ENCODE assay signal across 8 cellular contexts in the genomic region with DNA sequence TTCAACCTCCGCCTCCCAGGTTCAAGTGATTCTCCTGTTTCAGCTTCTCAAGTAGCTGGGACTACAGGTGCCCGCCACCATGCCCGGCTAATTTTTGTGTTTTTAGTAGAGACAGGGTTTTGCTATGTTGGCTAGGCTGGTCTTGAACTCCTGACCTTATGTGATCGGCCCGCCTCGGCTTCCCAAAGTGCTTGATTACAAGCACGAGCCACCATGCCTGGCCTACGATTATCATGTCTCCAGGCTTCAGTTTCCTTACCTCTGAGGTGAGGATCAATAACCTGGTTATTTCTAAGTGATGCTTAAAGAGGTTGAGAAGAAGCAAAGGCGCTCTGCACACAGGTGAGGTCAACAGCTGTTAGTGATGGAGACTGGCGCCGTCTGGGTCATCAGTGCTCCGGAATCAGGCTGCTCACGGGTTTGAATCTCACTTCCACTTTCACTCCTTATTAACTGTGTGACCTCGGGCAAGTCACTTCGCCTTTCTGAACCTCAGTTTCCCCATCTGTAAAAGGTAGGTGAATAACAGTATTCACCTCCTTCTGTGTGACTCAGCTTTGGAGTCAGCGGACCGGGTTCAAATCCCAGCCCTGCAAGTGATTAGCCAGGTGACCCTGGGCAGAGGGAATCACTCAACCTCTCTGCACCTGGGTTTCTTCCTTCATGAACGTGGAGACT. TPM values are rescaled to one million over a fixed set of nuclear protein-coding genes. Genes with fewer than 3 reads are reported as not detected.
DNase-seq lines count a peak whose midpoint lies in the region; ATAC-seq and TF ChIP-seq lines count a peak whose summit lies in the region.

No MANE protein-coding gene starts in this region.

- no peaks in the 10 kb centered on the region for H3K27me3 ChIP-seq in HUES6 (ENCODE audit: control insufficient read depth, insufficient read depth, low read length)

- H3K4me3 Mint-ChIP-seq in activated T-cell treated with anti-CD3 and anti-CD28 coated beads, Interleukin-2, amount 50 U/mL, for 72 hours, result peak overlapping the region; percentile 84 to 92
- peak overlapping the region; percentile 90 to 98 (median 96) for H3K4me3 Mint-ChIP-seq in naive B cell

- no peaks in the 10 kb centered on the region for H3K9me3 Mint-ChIP-seq in activated T-cell treated with anti-CD3 and anti-CD28 coated beads, Interleukin-2, amount 50 U/mL, for 72 hours
- no peaks in the 10 kb centered on the region for H3K9me3 Mint-ChIP-seq in naive B cell

- H3K4me3 ChIP-seq in HUES6 (ENCODE audit: low read depth, low read length), result peak overlapping the region; percentile 80
- peak overlapping the region; percentile 62 to 66 for H3K4me3 ChIP-seq in cardiac fibroblast (replicated peaks in 1 of 2; ENCODE audit: low read depth in 2 of 2, low read length in 2 of 2)

- H3K27me3 Mint-ChIP-seq in activated T-cell treated with anti-CD3 and anti-CD28 coated beads, Interleukin-2, amount 50 U/mL, for 72 hours (ENCODE audit: low read depth), result no peaks in the 10 kb centered on the region
- H3K27me3 Mint-ChIP-seq in naive B cell, result no peaks in the 10 kb centered on the region

- no peaks in the 10 kb centered on the region for H3K9me3 ChIP-seq in HUES6 (ENCODE audit: control insufficient read depth, insufficient read depth, low read depth, low read length)

- DNase-seq in activated T-cell treated with anti-CD3 and anti-CD28 coated beads, Interleukin-2, amount 50 U/mL, for 72 hours, result peak in 1 of 2 donors; percentile 25
- no peak for DNase-seq in activated T-cell treated with anti-CD3 and anti-CD28 coated beads, Interleukin-2, amount 50 U/mL, for 48 hours
- DNase-seq in cardiac fibroblast (ENCODE audit: low read depth in 2 of 2), result no peak
- peak; percentile 46 for DNase-seq in naive B cell
- DNase-seq in pons (ENCODE audit: low spot score), result no peak
- no peak for DNase-seq in NCI-H1092 treated with DMSO at 0.1 percent for 48 hours (lab: John Stamatoyannopoulos, UW)
- DNase-seq in activated CD4-positive, alpha-beta T cell treated with anti-CD3 and anti-CD28 coated beads for 48 hours, result no peak

- H3K9ac ChIP-seq in HUES6 (ENCODE audit: low read length), result peak overlapping the region; percentile 75

- no peaks in the 10 kb centered on the region for H3K36me3 ChIP-seq in HUES6 (ENCODE audit: control insufficient read depth, insufficient read depth, low read length)

- H3K27ac ChIP-seq in HUES6 (ENCODE audit: low read depth, low read length), result no peak overlapping the region

- H3K4me1 Mint-ChIP-seq in activated T-cell treated with anti-CD3 and anti-CD28 coated beads, Interleukin-2, amount 50 U/mL, for 72 hours (ENCODE audit: low read depth), result peaks cover 45% of the 10 kb centered on the region
- peaks cover 23 to 44% (median 37%) of the 10 kb centered on the region in 3 donors for H3K4me1 Mint-ChIP-seq in naive B cell

- ATAC-seq in activated T-cell treated with anti-CD3 and anti-CD28 coated beads, Interleukin-2, amount 50 U/mL, for 72 hours (replicated peaks in 1 of 2), result no peak
- ATAC-seq in naive B cell (ENCODE audit: low read depth in 2 of 2), result peak; percentile 37 to 39

- TF ChIP-seq CTCF in cardiac fibroblast (IDR thresholded peaks at IDR 0.05; ENCODE audit: low read depth, low read length), result no peak

- H3K4me1 ChIP-seq in HUES6 (ENCODE audit: control insufficient read depth, insufficient read depth, low read length), result peaks cover 10% of the 10 kb centered on the region

- peak overlapping the region; percentile 86 for H3K27ac Mint-ChIP-seq in activated T-cell treated with anti-CD3 and anti-CD28 coated beads, Interleukin-2, amount 50 U/mL, for 72 hours
- H3K27ac Mint-ChIP-seq in naive B cell, result peak overlapping the region; percentile 90 to 97 (median 95)

- peaks cover 8 to 18% of the 10 kb centered on the region in 2 donors for H3K36me3 Mint-ChIP-seq in activated T-cell treated with anti-CD3 and anti-CD28 coated beads, Interleukin-2, amount 50 U/mL, for 72 hours (ENCODE audit: insufficient read depth in 2 of 2)
- no peaks in the 10 kb centered on the region for H3K36me3 Mint-ChIP-seq in naive B cell

RNA-seq across cellular contexts. Expression of a gene that starts 0.7 kb away (rescaled TPM):
- 10 to 100 TPM; 82.3 to 90.4 TPM for total RNA-seq in activated T-cell treated with anti-CD3 and anti-CD28 coated beads, Interleukin-2, amount 50 U/mL, for 72 hours
- 1 to 10 TPM; 2.9 to 9.0 (median 5.3) TPM for polyA plus RNA-seq in naive B cell (ENCODE audit: low read depth in 6 of 6)

Comparison
In these comparisons a context has a peak if more than half of its experiments do, and no peak if none do; other contexts are left out.
1. ATAC-seq: peak in naive B cell (2 of 2); none in activated T-cell treated with anti-CD3 and anti-CD28 coated beads, Interleukin-2, amount 50 U/mL, for 72 hours (0 of 2).